19 cellular contexts compared by ENCODE assay signal in the genomic region with DNA sequence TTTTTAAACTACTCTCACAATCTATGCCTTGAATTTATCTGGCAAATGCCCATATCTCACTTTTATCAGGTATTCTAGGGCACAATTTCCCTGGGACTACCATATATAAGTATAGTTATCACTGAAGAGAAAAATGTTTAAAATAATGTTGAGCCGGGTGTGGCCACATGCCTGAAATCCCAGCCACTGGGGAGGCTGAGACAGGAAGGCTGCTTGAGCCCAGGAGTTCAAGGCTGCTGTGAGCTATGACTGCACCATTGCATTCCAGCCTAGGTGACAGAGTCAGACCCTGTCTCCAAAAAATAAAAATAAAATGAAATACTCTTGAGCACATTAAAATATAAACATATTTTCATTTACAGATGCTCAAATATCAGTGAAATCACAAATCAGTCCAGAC. TPM values are rescaled to one million over a fixed set of nuclear protein-coding genes. Genes with fewer than 3 reads are reported as not detected.
DNase-seq lines count a peak whose midpoint lies in the region; ATAC-seq and TF ChIP-seq lines count a peak whose summit lies in the region.
"Had no signal": no experiment of that assay in that cellular context is flagged by ENCODE, and none has a peak within 500 bp of the region (broad histone marks: within the 10 kb centered on the region; RNA-seq: fewer than 3 reads in every experiment).

No MANE protein-coding gene starts in this region.

- H3K4me1 ChIP-seq in ACC112 (ENCODE audit: control insufficient read depth, insufficient read depth, low read length, unreplicated experiment) (peaks cover 56% of the 10 kb centered on the region), HCT116 (ENCODE audit: control insufficient read depth in 1 of 2, insufficient read depth in 2 of 2, low read length in 2 of 2) (peaks cover 64 to 79% of the 10 kb centered on the region in 2 experiments), SJSA1 (replicated peaks) (peaks cover 62% of the 10 kb centered on the region), ascending aorta (peaks cover 5 to 11% of the 10 kb centered on the region in 2 donors)

- H3K4me1 Mint-ChIP-seq in naive B cell: peaks cover 30 to 57% (median 45%) of the 10 kb centered on the region in 3 donors

- H2AFZ ChIP-seq in ACC112 (ENCODE audit: low read length, unreplicated experiment) (no peak overlapping the region), HCT116 (ENCODE audit: low read depth, low read length, poor library complexity, severe bottlenecking) (peak overlapping the region; percentile 7)

- H3K27me3 Mint-ChIP-seq in naive B cell: no peaks in the 10 kb centered on the region
- H3K27me3 Mint-ChIP-seq: CD8-positive, alpha-beta memory T cell had no signal

- TF ChIP-seq CTCF in HCT116 (IDR thresholded peaks at IDR 0.05 in 2 of 3, conservative IDR thresholded peaks at IDR 0.05 in 1 of 3; ENCODE audit: borderline replicate concordance in 1 of 3, insufficient read depth in 1 of 3, low read depth in 2 of 3, low read length in 2 of 3) (no peak), ascending aorta (IDR thresholded peaks at IDR 0.05) (no peak)

- peak overlapping the region; percentile 69 for H3K27ac ChIP-seq in ACC112 (ENCODE audit: low read depth, low read length)
- peak overlapping the region; percentile 82; the same call in 1 of the 2 replicates for H3K27ac ChIP-seq in HCT116 (ENCODE audit: low read depth, low read length)
- peak overlapping the region; percentile 88 for H3K27ac ChIP-seq in SJSA1
- no peak overlapping the region for H3K27ac ChIP-seq in ascending aorta
- H3K27ac ChIP-seq: cardiac muscle cell, dorsolateral prefrontal cortex had no signal

- intact Hi-C loops in HCT116 (cut with micrococcal nuclease) (no loop called here), ascending aorta (cut with DNase I) (loop anchor here (10.0 kb wide), 3 partner anchors 372 to 1588 kb away; partner anchors contain the start of gene SLC46A3)

- no peak for TF ChIP-seq POLR2A in HCT116 (IDR thresholded peaks at IDR 0.05; ENCODE audit: borderline replicate concordance, extremely low read depth, insufficient read depth, insufficient read length)

- H3K9me3 ChIP-seq in HCT116 (ENCODE audit: control insufficient read depth in 1 of 2, insufficient read depth in 1 of 2, low read depth in 1 of 2, low read length in 2 of 2) (no peaks in the 10 kb centered on the region), SJSA1 (replicated peaks) (no peaks in the 10 kb centered on the region), ascending aorta (no peaks in the 10 kb centered on the region)

- no peak for TF ChIP-seq RAD21 in HCT116 (IDR thresholded peaks at IDR 0.05; ENCODE audit: low read depth)

- no peaks in the 10 kb centered on the region for H3K27me3 ChIP-seq in ACC112 (ENCODE audit: insufficient read depth, low read length)
- no peaks in the 10 kb centered on the region for H3K27me3 ChIP-seq in HCT116 (ENCODE audit: insufficient read depth, low read length)
- no peaks in the 10 kb centered on the region for H3K27me3 ChIP-seq in SJSA1 (replicated peaks)
- no peaks in the 10 kb centered on the region for H3K27me3 ChIP-seq in ascending aorta
- H3K27me3 ChIP-seq: cardiac muscle cell, dorsolateral prefrontal cortex had no signal

- BruUV-seq in HCT116 (replicated peaks; lab: Mats Ljungman, UMichigan): no TSS peak

- H3K9ac ChIP-seq in HCT116 (ENCODE audit: low read length): peak overlapping the region; percentile 50

- H3K27ac Mint-ChIP-seq in naive B cell: peak overlapping the region; percentile 8 to 84 (median 58)
- H3K27ac Mint-ChIP-seq: T-helper 1 cell treated with Interleukin-12 subunit alpha and Interleukin-12 subunit beta and Interleukin-4 antibody, amounts not matched to agents 30 μg/mL and 1 μg/mL, for 36 hours had no signal

- H3K36me3 ChIP-seq in ACC112 (ENCODE audit: insufficient read depth, low read length): no peaks in the 10 kb centered on the region
- no peaks in the 10 kb centered on the region for H3K36me3 ChIP-seq in HCT116 (ENCODE audit: control insufficient read depth in 1 of 2, insufficient read depth in 2 of 2, low read length in 2 of 2)
- H3K36me3 ChIP-seq in SJSA1: peaks cover 9% of the 10 kb centered on the region
- H3K36me3 ChIP-seq in ascending aorta: no peaks in the 10 kb centered on the region
- H3K36me3 ChIP-seq: cardiac muscle cell had no signal

- H3K4me3 Mint-ChIP-seq in naive B cell: peak overlapping the region in 2 of 8 donors; percentile 16 to 59

- no peak for ATAC-seq in HCT116
- no peak for ATAC-seq in naive B cell (ENCODE audit: low read depth in 2 of 2)
- ATAC-seq: left ventricle myocardium superior had no signal

- no peak for DNase-seq in HCT116 (ENCODE audit: low read depth, low spot score)
- DNase-seq in SJSA1 (ENCODE audit: low read depth in 1 of 2, low spot score in 2 of 2): no peak
- DNase-seq in naive B cell: no peak
- DNase-seq in NCI-H226: no peak
- no peak for DNase-seq in activated naive CD4-positive, alpha-beta T cell treated with Interleukin-2 at 50 U/mL for 16 hours
- no peak for DNase-seq in ACHN
- DNase-seq in ascending aorta (ENCODE audit: low spot score in 2 of 2): no peak
- DNase-seq: activated gamma-delta T cell; CD8-positive, alpha-beta memory T cell; dorsolateral prefrontal cortex; H7; left ventricle myocardium superior; NCI-H1436; NCI-H524 treated with DMSO at 0.1 percent for 48 hours; SHP77 treated with DMSO at 0.1 percent for 48 hours; substantia nigra had no signal

- H3K9me2 ChIP-seq in HCT116 (ENCODE audit: insufficient read depth): no peaks in the 10 kb centered on the region

- no peaks in the 10 kb centered on the region for H3K36me3 Mint-ChIP-seq in naive B cell

- H3K79me2 ChIP-seq in ACC112 (ENCODE audit: control insufficient read depth, insufficient read depth, low read length, unreplicated experiment) (peaks cover 78% of the 10 kb centered on the region), HCT116 (ENCODE audit: insufficient read depth, low read length) (peaks cover 81% of the 10 kb centered on the region)

- CTCF ChIA-PET in HCT116 (lab: Charles Lee): no interaction called here

- in situ Hi-C loops in ACHN (cut with HindIII; ENCODE audit: low pct_ligation_motif_present, low pct_unique_long_range_greater_than_20kb, low sequenced_read_pairs): no loop called here

- RAD21 ChIA-PET in HCT116 (lab: Charles Lee; ENCODE audit: low non-redundant PET in 1 of 2, low total read pairs in 2 of 2, uncharacterized antibody in 2 of 2, unreplicated experiment in 2 of 2): no interaction called here

- POLR2A ChIA-PET in HCT116 (lab: Charles Lee): no interaction called here

- peaks cover 0 to 2% (median 0%) of the 10 kb centered on the region in 7 donors for H3K9me3 Mint-ChIP-seq in naive B cell
- H3K9me3 Mint-ChIP-seq: CD8-positive, alpha-beta memory T cell; T-helper 1 cell treated with Interleukin-12 subunit alpha and Interleukin-12 subunit beta and Interleukin-4 antibody, amounts not matched to agents 30 μg/mL and 1 μg/mL, for 36 hours had no signal

- peak overlapping the region; percentile 82 for H3K4me2 ChIP-seq in HCT116 (ENCODE audit: low read length)

- H4K20me1 ChIP-seq in HCT116 (ENCODE audit: insufficient read depth): no peaks in the 10 kb centered on the region

- H3K4me3 ChIP-seq in ACC112 (ENCODE audit: low read depth, low read length): peak overlapping the region; percentile 46; the same call in 1 of the 2 replicates
- peak overlapping the region in 1 of 2 experiments; percentile 9; a peak in 1 of 4 replicates for H3K4me3 ChIP-seq in HCT116 (replicated peaks in 1 of 2; ENCODE audit: low read depth in 1 of 2, low read length in 2 of 2)
- no peak overlapping the region for H3K4me3 ChIP-seq in SJSA1
- H3K4me3 ChIP-seq in ascending aorta: no peak overlapping the region
- H3K4me3 ChIP-seq: cardiac muscle cell, dorsolateral prefrontal cortex had no signal

TF ChIP-seq in HCT116, 20 proteins besides CTCF, POLR2A, EP300 and RAD21:
- TF ChIP-seq JUND (IDR thresholded peaks at IDR 0.05): no peak
- no peak for TF ChIP-seq SIN3A (IDR thresholded peaks at IDR 0.05; ENCODE audit: low read depth)
- no peak for TF ChIP-seq EZH2phosphoT487 (IDR thresholded peaks at IDR 0.05; ENCODE audit: borderline replicate concordance)
- no peak for TF ChIP-seq REST (IDR thresholded peaks at IDR 0.05; ENCODE audit: low read depth)
- TF ChIP-seq ELF1 (IDR thresholded peaks at IDR 0.05; ENCODE audit: borderline replicate concordance, low read depth): no peak
- no peak for TF ChIP-seq POLR2AphosphoS5 (IDR thresholded peaks at IDR 0.05; ENCODE audit: low read depth, low read length)
- TF ChIP-seq YY1 (IDR thresholded peaks at IDR 0.05; ENCODE audit: extremely low read depth, insufficient replicate concordance, low read depth, low read length): no peak
- TF ChIP-seq TCF7L2 (IDR thresholded peaks at IDR 0.05; ENCODE audit: borderline replicate concordance, extremely low read depth, insufficient read depth, insufficient read length): no peak
- TF ChIP-seq FOSL1 (IDR thresholded peaks at IDR 0.05; ENCODE audit: low read depth): no peak

RNA-seq across cellular contexts. Expression of gene KATNAL1, which starts 4.1 kb away (rescaled TPM):
- total RNA-seq in HCT116 (2021; ENCODE audit: unreplicated experiment): 17.3 TPM
- polyA plus RNA-seq in HCT116 (2012): 3.1 and 3.4 TPM in 2 replicates
- 43.5 and 54.9 TPM in 2 replicates for total RNA-seq in SJSA1 (2014; rRNA removed; shearing (Covaris generic))
- polyA plus RNA-seq in naive B cell (ENCODE audit: low read depth in 6 of 6): 1 to 10 TPM; 3.7 to 8.9 (median 6.9) TPM
- total RNA-seq in ascending aorta: 13.2 TPM

Comparison
In these comparisons a context has a peak if more than half of its experiments do, and no peak if none do; other contexts are left out.
1. H3K27ac ChIP-seq: peak in ACC112 (single experiment), HCT116 (single experiment) and SJSA1 (single experiment); none in ascending aorta (0 of 2).